Comparison of ENCODE assay signal across 17 cellular contexts in genomic region chr5:61808091-61808490, GRCh38.
A peak's percentile ranks its signal among the peaks of the same experiment; 100 is the strongest.
DNase-seq lines count a peak whose midpoint lies in the region; ATAC-seq and TF ChIP-seq lines count a peak whose summit lies in the region.
"Had no signal": no experiment of that assay in that cellular context is flagged by ENCODE, and none has a peak within 500 bp of the region (broad histone marks: within the 10 kb centered on the region; RNA-seq: fewer than 3 reads in every experiment).

No MANE protein-coding gene starts in this region.

- no peak overlapping the region for H3K4me2 ChIP-seq in SK-N-SH
- H3K4me2 ChIP-seq in neural cell (ENCODE audit: low read length): no peak overlapping the region
- H3K4me2 ChIP-seq: BLaER1 treated with 17β-estradiol and CSF1 and Interleukin-3, amounts not matched to agents 10 nM and 100 nM had no signal

- H3F3A ChIP-seq in SK-N-SH (replicated peaks; ENCODE audit: insufficient read depth): no peaks in the 10 kb centered on the region
- no peaks in the 10 kb centered on the region for H3F3A ChIP-seq in neural cell (ENCODE audit: insufficient read depth, low read length, poor library complexity, severe bottlenecking)

- no peak overlapping the region for H3K9ac ChIP-seq in SK-N-SH
- H3K9ac ChIP-seq in neural cell (ENCODE audit: low read length): no peak overlapping the region
- H3K9ac ChIP-seq: BLaER1 treated with 17β-estradiol and CSF1 and Interleukin-3, amounts not matched to agents 10 nM and 100 nM had no signal

- CTCF ChIA-PET in SK-N-SH (lab: Yijun Ruan, JAX) (interaction anchor here (1.3 to 2.0 kb wide), 3 partner anchors 10 to 752 kb away, joined by 3 to 9 read pairs (median 4); no protein-coding TSS in a partner anchor), HEK293T (lab: Yijun Ruan, JAX) (no interaction called here)

- peaks cover 0 to 12% of the 10 kb centered on the region in 2 experiments; a peak in 1 of 4 replicates for H3K4me1 ChIP-seq in SK-N-SH (ENCODE audit: control insufficient read depth in 1 of 2, insufficient read depth in 2 of 2, low read depth in 1 of 2, low read length in 1 of 2)
- no peaks in the 10 kb centered on the region for H3K4me1 ChIP-seq in esophagus muscularis mucosa
- H3K4me1 ChIP-seq in stomach: peaks cover 0 to 8% (median 0%) of the 10 kb centered on the region in 4 donors
- H3K4me1 ChIP-seq: BLaER1 treated with 17β-estradiol and CSF1 and Interleukin-3, amounts not matched to agents 10 nM and 100 nM had no signal

- H4K20me1 ChIP-seq in SK-N-SH (ENCODE audit: insufficient read depth) (no peaks in the 10 kb centered on the region), neural cell (ENCODE audit: insufficient read depth) (no peaks in the 10 kb centered on the region)
- H4K20me1 ChIP-seq: BLaER1 treated with 17β-estradiol and CSF1 and Interleukin-3, amounts not matched to agents 10 nM and 100 nM had no signal

- ATAC-seq in SK-N-SH treated with all-trans-retinoic acid at 6 μM for 48 hours: no peak
- no peak for ATAC-seq in HG03175 (IDR thresholded peaks at IDR 0.05; ENCODE audit: unreplicated experiment)
- ATAC-seq: CD8-positive, alpha-beta T cell; HCT116 had no signal

- H3K79me2 ChIP-seq in SK-N-SH (ENCODE audit: insufficient read depth): no peaks in the 10 kb centered on the region
- no peaks in the 10 kb centered on the region for H3K79me2 ChIP-seq in neural cell (replicated peaks; ENCODE audit: insufficient read depth, low read length)

- H3K36me3 ChIP-seq in SK-N-SH (replicated peaks in 1 of 2; ENCODE audit: control insufficient read depth in 1 of 2, insufficient read depth in 2 of 2, low read length in 1 of 2) (no peaks in the 10 kb centered on the region), esophagus muscularis mucosa (no peaks in the 10 kb centered on the region), neural cell (ENCODE audit: insufficient read depth, low read length) (no peaks in the 10 kb centered on the region), stomach (no peaks in the 10 kb centered on the region)
- H3K36me3 ChIP-seq: BLaER1 treated with 17β-estradiol and CSF1 and Interleukin-3, amounts not matched to agents 10 nM and 100 nM had no signal

- TF ChIP-seq POLR2A in esophagus muscularis mucosa (IDR thresholded peaks at IDR 0.05; ENCODE audit: low read depth) (no peak), stomach (IDR thresholded peaks at IDR 0.05) (no peak)

- H3K9me2 ChIP-seq in SK-N-SH (no peaks in the 10 kb centered on the region), neural cell (ENCODE audit: insufficient read depth, low read length) (no peaks in the 10 kb centered on the region)

- H3K9me3 ChIP-seq in SK-N-SH (no peaks in the 10 kb centered on the region), esophagus muscularis mucosa (no peaks in the 10 kb centered on the region), neural cell (ENCODE audit: low read length) (no peaks in the 10 kb centered on the region), stomach (no peaks in the 10 kb centered on the region)

- H3K27me3 ChIP-seq in SK-N-SH (ENCODE audit: insufficient read depth) (no peaks in the 10 kb centered on the region; the same call in 1 of the 2 replicates), esophagus muscularis mucosa (no peaks in the 10 kb centered on the region), neural cell (ENCODE audit: insufficient read depth, low read depth, low read length) (no peaks in the 10 kb centered on the region), stomach (no peaks in the 10 kb centered on the region)
- H3K27me3 ChIP-seq: BLaER1 treated with 17β-estradiol and CSF1 and Interleukin-3, amounts not matched to agents 10 nM and 100 nM had no signal

- H2AFZ ChIP-seq in SK-N-SH (ENCODE audit: low read depth): no peak overlapping the region
- H2AFZ ChIP-seq in neural cell (ENCODE audit: low read depth, low read length): no peak overlapping the region

- H3K27ac ChIP-seq in SK-N-SH (ENCODE audit: low read depth in 2 of 2, low read length in 1 of 2) (no peak overlapping the region), esophagus muscularis mucosa (replicated peaks in 1 of 4) (no peak overlapping the region), neural cell (ENCODE audit: low read length) (peak overlapping the region; percentile 11), stomach (no peak overlapping the region)
- H3K27ac ChIP-seq: BLaER1 treated with 17β-estradiol and CSF1 and Interleukin-3, amounts not matched to agents 10 nM and 100 nM had no signal

- TF ChIP-seq CTCF in SK-N-SH (IDR thresholded peaks at IDR 0.05) (no peak), esophagus muscularis mucosa (IDR thresholded peaks at IDR 0.05) (no peak), neural cell (IDR thresholded peaks at IDR 0.05; ENCODE audit: poor library complexity, severe bottlenecking) (no peak), stomach (IDR thresholded peaks at IDR 0.05) (no peak)

- intact Hi-C loops in esophagus muscularis mucosa (cut with DNase I) (no loop called here), stomach (cut with DNase I; ENCODE audit: low total_unique reads) (no loop called here)

- TF ChIP-seq EP300 in SK-N-SH (IDR thresholded peaks at IDR 0.05; ENCODE audit: borderline replicate concordance in 1 of 2, low read depth in 1 of 2, low read length in 1 of 2) (no peak), esophagus muscularis mucosa (IDR thresholded peaks at IDR 0.05) (no peak), neural cell (conservative IDR thresholded peaks at IDR 0.05; ENCODE audit: poor library complexity, severe bottlenecking) (no peak), stomach (IDR thresholded peaks at IDR 0.05) (no peak)

- 38% methylated on average over 3 of the region's 3 CpGs for WGBS in SK-N-SH (ENCODE audit: low lambda C conversion rate)
- WGBS in esophagus muscularis mucosa: 91% methylated on average over 3 of the region's 3 CpGs
- WGBS in stomach, 5 donors: 55 to 82% (median 61%) methylated on average over 3 of the region's 3 CpGs

- DNase-seq in SK-N-SH: peak; percentile 6
- peak; percentile 47 for DNase-seq in esophagus muscularis mucosa (ENCODE audit: extremely low spot score)
- DNase-seq in stomach: peak; percentile 30
- no peak for DNase-seq in Kasumi-1 (lab: John Stamatoyannopoulos, UW)
- DNase-seq in HEK293T (ENCODE audit: extremely low spot score): no peak
- DNase-seq: 8988T; Calu3; CD8-positive, alpha-beta T cell; GF-D8; GOT3; H7; IMR-90 had no signal

- TF ChIP-seq RAD21 in SK-N-SH (IDR thresholded peaks at IDR 0.05; ENCODE audit: low read length) (no peak), neural cell (conservative IDR thresholded peaks at IDR 0.05) (no peak)

- H3K4me3 ChIP-seq in SK-N-SH (ENCODE audit: low read depth in 2 of 2, low read length in 1 of 2) (no peak overlapping the region), esophagus muscularis mucosa (no peak overlapping the region), neural cell (ENCODE audit: low read length) (no peak overlapping the region), stomach (no peak overlapping the region)
- H3K4me3 ChIP-seq: BLaER1 treated with 17β-estradiol and CSF1 and Interleukin-3, amounts not matched to agents 10 nM and 100 nM had no signal

- POLR2A ChIA-PET in SK-N-SH (lab: Yijun Ruan, JAX) (no interaction called here), HEK293T (lab: Yijun Ruan, JAX) (no interaction called here)

TF ChIP-seq in SK-N-SH, 30 proteins besides CTCF, POLR2A, EP300 and RAD21 (continues in another document):
- TF ChIP-seq GABPA (IDR thresholded peaks at IDR 0.05; ENCODE audit: low read depth) (no peak), RXRA (IDR thresholded peaks at IDR 0.05; ENCODE audit: borderline replicate concordance, low read depth) (no peak), USF1 (IDR thresholded peaks at IDR 0.05; ENCODE audit: borderline replicate concordance, low read depth) (no peak)

TF ChIP-seq in SK-N-SH treated with all-trans-retinoic acid at 6 μM for 48 hours, 23 proteins besides CTCF, POLR2A, EP300 and RAD21:
- TF ChIP-seq POU6F1 (CRISPR knock-in tag; IDR thresholded peaks at IDR 0.05; ENCODE audit: borderline replicate concordance, low read depth): no peak

TF ChIP-seq in neural cell, 6 proteins besides CTCF, POLR2A, EP300 and RAD21 (continues in another document):
- TF ChIP-seq TAF1 (IDR thresholded peaks at IDR 0.05; ENCODE audit: low read depth): no peak
- TF ChIP-seq SMC3 (conservative IDR thresholded peaks at IDR 0.05; ENCODE audit: poor library complexity): no peak

TF ChIP-seq in HEK293T, 16 proteins besides CTCF, POLR2A, EP300 and RAD21:
- TF ChIP-seq FOXM1 (IDR thresholded peaks at IDR 0.05; ENCODE audit: borderline replicate concordance): no peak
- no peak for TF ChIP-seq ELF4 (IDR thresholded peaks at IDR 0.05)
- TF ChIP-seq LEF1 (IDR thresholded peaks at IDR 0.05; ENCODE audit: borderline replicate concordance): no peak
- TF ChIP-seq PKNOX1 (IDR thresholded peaks at IDR 0.05): no peak
- no peak for TF ChIP-seq SUZ12 (IDR thresholded peaks at IDR 0.05)
- no peak for TF ChIP-seq CTBP1 (IDR thresholded peaks at IDR 0.05; ENCODE audit: borderline replicate concordance)
- no peak for TF ChIP-seq NFRKB (IDR thresholded peaks at IDR 0.05)
- no peak for TF ChIP-seq ZNF384 (IDR thresholded peaks at IDR 0.05)
- no peak for TF ChIP-seq FOXK2 (IDR thresholded peaks at IDR 0.05)
- no peak for TF ChIP-seq FOXA1 (IDR thresholded peaks at IDR 0.05)
- TF ChIP-seq L3MBTL2 (conservative IDR thresholded peaks at IDR 0.05): no peak
- no peak for TF ChIP-seq TARDBP (IDR thresholded peaks at IDR 0.05)
- no peak for TF ChIP-seq HDGF (IDR thresholded peaks at IDR 0.05; ENCODE audit: borderline replicate concordance)
- no peak for TF ChIP-seq SP1 (IDR thresholded peaks at IDR 0.05)
- TF ChIP-seq ARNT (IDR thresholded peaks at IDR 0.05): no peak
- TF ChIP-seq BHLHE40 (IDR thresholded peaks at IDR 0.05; ENCODE audit: borderline replicate concordance): no peak

Comparison
In these comparisons a context has a peak if more than half of its experiments do, and no peak if none do; other contexts are left out.
1. DNase-seq: peak in SK-N-SH (single experiment), esophagus muscularis mucosa (single experiment) and stomach (single experiment); none in Kasumi-1 (0 of 2) and HEK293T (single experiment).